1 cellular context compared by ENCODE assay signal in genomic region chr17:78623541-78623940, GRCh38.
TF ChIP-seq lines count a peak whose summit lies in the region.

No MANE protein-coding gene starts in this region.

TF ChIP-seq in GM12878, 131 proteins besides CTCF, POLR2A, EP300 and RAD21 (continued from another document):
- TF ChIP-seq SKIL (IDR thresholded peaks at IDR 0.05; ENCODE audit: low read depth, poor library complexity, severe bottlenecking) (no peak), JUND (IDR thresholded peaks at IDR 0.05; ENCODE audit: low read depth, low read length) (no peak), HDGF (IDR thresholded peaks at IDR 0.05) (no peak)
